In genomic region chr21:38240121-38240520, GRCh38 we compare ENCODE assay signal across 27 cellular contexts. TPM values are rescaled to one million over a fixed set of nuclear protein-coding genes. Genes with fewer than 3 reads are reported as not detected.
DNase-seq lines count a peak whose midpoint lies in the region; ATAC-seq and TF ChIP-seq lines count a peak whose summit lies in the region.
"Had no signal": no experiment of that assay in that cellular context is flagged by ENCODE, and none has a peak within 500 bp of the region (broad histone marks: within the 10 kb centered on the region; RNA-seq: fewer than 3 reads in every experiment).

No MANE protein-coding gene starts in this region.

- H3K9me3 Mint-ChIP-seq in HFFc6 = no peaks in the 10 kb centered on the region
- H3K9me3 Mint-ChIP-seq: central memory CD8-positive, alpha-beta T cell; neural progenitor cell had no signal

- no peak for TF ChIP-seq EP300 in esophagus muscularis mucosa (IDR thresholded peaks at IDR 0.05)

- no peak overlapping the region for H3K4me3 ChIP-seq in brain microvascular endothelial cell (ENCODE audit: low read depth, low read length)
- no peak overlapping the region for H3K4me3 ChIP-seq in skeletal muscle satellite cell (ENCODE audit: low read length)
- H3K4me3 ChIP-seq in esophagus muscularis mucosa = no peak overlapping the region
- H3K4me3 ChIP-seq in dorsolateral prefrontal cortex = no peak overlapping the region
- H3K4me3 ChIP-seq: BLaER1 treated with 17β-estradiol and CSF1 and Interleukin-3, amounts not matched to agents 10 nM and 100 nM; neural progenitor cell; psoas muscle; skin epidermis; uterus had no signal

- 43% methylated on average over 1 of the region's 1 CpG for WGBS in esophagus muscularis mucosa

- no peaks in the 10 kb centered on the region for H3K9me3 ChIP-seq in skeletal muscle satellite cell (replicated peaks; ENCODE audit: low read length)
- no peaks in the 10 kb centered on the region for H3K9me3 ChIP-seq in esophagus muscularis mucosa
- H3K9me3 ChIP-seq: Caco-2, psoas muscle, uterus had no signal

- H3K36me3 Mint-ChIP-seq in HFFc6 (ENCODE audit: low read depth) = no peaks in the 10 kb centered on the region; the same call in 1 of the 2 replicates
- H3K36me3 Mint-ChIP-seq: activated naive CD4-positive, alpha-beta T cell treated with anti-CD3 and anti-CD28 coated beads, Interleukin-2, amount 50 U/mL, for 24 hours; neural progenitor cell had no signal

- H3K27me3 ChIP-seq in brain microvascular endothelial cell (replicated peaks) (no peaks in the 10 kb centered on the region), skeletal muscle satellite cell (ENCODE audit: control insufficient read depth, insufficient read depth, low read length) (no peaks in the 10 kb centered on the region), esophagus muscularis mucosa (no peaks in the 10 kb centered on the region), dorsolateral prefrontal cortex (peaks cover 0 to 16% (median 0%) of the 10 kb centered on the region in 45 donors)
- H3K27me3 ChIP-seq: BLaER1 treated with 17β-estradiol and CSF1 and Interleukin-3, amounts not matched to agents 10 nM and 100 nM; foreskin keratinocyte; neural progenitor cell; uterus had no signal

- H3K27ac ChIP-seq in brain microvascular endothelial cell (peak overlapping the region; percentile 88), esophagus muscularis mucosa (replicated peaks in 1 of 4) (no peak overlapping the region), dorsolateral prefrontal cortex (no peak overlapping the region)
- H3K27ac ChIP-seq: BLaER1 treated with 17β-estradiol and CSF1 and Interleukin-3, amounts not matched to agents 10 nM and 100 nM; foreskin keratinocyte; HL-60; neural progenitor cell; psoas muscle; uterus had no signal

- no peak overlapping the region for H3K4me2 ChIP-seq in skeletal muscle satellite cell (ENCODE audit: low read length)
- H3K4me2 ChIP-seq: neural progenitor cell had no signal

- H3K36me3 ChIP-seq in brain microvascular endothelial cell (replicated peaks) (no peaks in the 10 kb centered on the region), skeletal muscle satellite cell (ENCODE audit: insufficient read depth, low read length) (no peaks in the 10 kb centered on the region), esophagus muscularis mucosa (no peaks in the 10 kb centered on the region)
- H3K36me3 ChIP-seq: BLaER1 treated with 17β-estradiol and CSF1 and Interleukin-3, amounts not matched to agents 10 nM and 100 nM; neural progenitor cell; uterus had no signal

- H3K27ac Mint-ChIP-seq in HFFc6 = peak overlapping the region; percentile 93; the same call in 1 of the 2 replicates
- H3K27ac Mint-ChIP-seq: activated naive CD4-positive, alpha-beta T cell treated with anti-CD3 and anti-CD28 coated beads, Interleukin-2, amount 50 U/mL, for 24 hours; neural progenitor cell had no signal

- peak overlapping the region; percentile 86 for H3K9ac ChIP-seq in skeletal muscle satellite cell (ENCODE audit: low read depth, low read length)
- H3K9ac ChIP-seq: BLaER1 treated with 17β-estradiol and CSF1 and Interleukin-3, amounts not matched to agents 10 nM and 100 nM; neural progenitor cell had no signal

- TF ChIP-seq POLR2A in esophagus muscularis mucosa (IDR thresholded peaks at IDR 0.05; ENCODE audit: low read depth) = no peak

- intact Hi-C loops in esophagus muscularis mucosa (cut with DNase I) = no loop called here
- intact Hi-C loops in dorsolateral prefrontal cortex (cut with DNase I) = no loop called here

- H3K4me3 Mint-ChIP-seq in HFFc6 = no peak overlapping the region; the same call in 1 of the 2 replicates
- H3K4me3 Mint-ChIP-seq: activated naive CD4-positive, alpha-beta T cell treated with anti-CD3 and anti-CD28 coated beads, Interleukin-2, amount 50 U/mL, for 24 hours; central memory CD8-positive, alpha-beta T cell; neural progenitor cell had no signal

- peaks cover 59% of the 10 kb centered on the region for H3K4me1 Mint-ChIP-seq in HFFc6 (ENCODE audit: low read depth)
- H3K4me1 Mint-ChIP-seq: neural progenitor cell had no signal

- ATAC-seq in HG02852 (IDR thresholded peaks at IDR 0.05; ENCODE audit: unreplicated experiment) = no peak
- ATAC-seq: foreskin keratinocyte, HepG2, psoas muscle had no signal

- in situ Hi-C loops in brain microvascular endothelial cell (cut with HindIII; ENCODE audit: low pct_ligation_motif_present, low sequenced_read_pairs) = no loop called here

- DNase-seq in HFFc6 (no peak), brain microvascular endothelial cell (no peak), left kidney (ENCODE audit: low read depth, low spot score) (peak; percentile 52), esophagus muscularis mucosa (ENCODE audit: extremely low spot score) (no peak), dorsolateral prefrontal cortex (no peak), activated gamma-delta T cell treated with Interleukin-2 at 50 U/mL for 16 hours (no peak)
- DNase-seq: anterior cingulate cortex; Caco-2; DND-41; erythroblast; foreskin keratinocyte; NCI-H1105; NCI-H2029 treated with DMSO at 0.1 percent for 48 hours; NCI-H345; NCI-H82; psoas muscle; stimulated activated CD4-positive, alpha-beta T cell treated with anti-CD3 and anti-CD28 coated beads, Interleukin-2, amount 100 ng/mL, for 24 hours; uterus had no signal

- no peaks in the 10 kb centered on the region for H3K27me3 Mint-ChIP-seq in HFFc6 (ENCODE audit: insufficient read depth)
- H3K27me3 Mint-ChIP-seq: activated naive CD4-positive, alpha-beta T cell treated with anti-CD3 and anti-CD28 coated beads, Interleukin-2, amount 50 U/mL, for 24 hours had no signal

- TF ChIP-seq CTCF in HFFc6 (IDR thresholded peaks at IDR 0.05) = no peak
- no peak for TF ChIP-seq CTCF in brain microvascular endothelial cell (IDR thresholded peaks at IDR 0.05; ENCODE audit: low read depth, low read length, missing control alignments)
- no peak for TF ChIP-seq CTCF in esophagus muscularis mucosa (IDR thresholded peaks at IDR 0.05)
- TF ChIP-seq CTCF in dorsolateral prefrontal cortex (IDR thresholded peaks at IDR 0.05 in 54 of 56, conservative IDR thresholded peaks at IDR 0.05 in 2 of 56; ENCODE audit: low read depth in 1 of 56, partially characterized antibody in 56 of 56) = no peak

- peaks cover 51% of the 10 kb centered on the region for H3K4me1 ChIP-seq in skeletal muscle satellite cell (ENCODE audit: control insufficient read depth, insufficient read depth, low read length)
- H3K4me1 ChIP-seq in esophagus muscularis mucosa = no peaks in the 10 kb centered on the region
- H3K4me1 ChIP-seq: Caco-2, neural progenitor cell, psoas muscle, uterus had no signal

RNA-seq across cellular contexts. Expression of gene KCNJ15, which starts 16.7 kb away (rescaled TPM):
- 1 to 10 TPM in 1 of 6 experiments, under 1 TPM in 5; 0.33 to 1.2 (median 0.50) TPM for total RNA-seq in HFFc6 (2021; fragmentation: NEBNext Ultra II Directional; extraction: Animal tissue kit (Norgen Biotek cat#: 25700))
- total RNA-seq in skeletal muscle satellite cell (2012; rRNA removed) = 20.0 and 24.5 TPM in 2 replicates
- total RNA-seq in esophagus muscularis mucosa (1 to 10 TPM in 2 of 4 donors, not detected in 2; 1.2 to 1.6 TPM), dorsolateral prefrontal cortex (10 to 100 TPM in 1 of 120 experiments, 1 to 10 TPM in 18, under 1 TPM in 52, not detected in 49; 0.04 to 10.5 (median 0.45) TPM)
- total RNA-seq: Caco-2, HepG2 had no signal
